ENCODE assay signal across 2 cellular contexts in the genomic region with DNA sequence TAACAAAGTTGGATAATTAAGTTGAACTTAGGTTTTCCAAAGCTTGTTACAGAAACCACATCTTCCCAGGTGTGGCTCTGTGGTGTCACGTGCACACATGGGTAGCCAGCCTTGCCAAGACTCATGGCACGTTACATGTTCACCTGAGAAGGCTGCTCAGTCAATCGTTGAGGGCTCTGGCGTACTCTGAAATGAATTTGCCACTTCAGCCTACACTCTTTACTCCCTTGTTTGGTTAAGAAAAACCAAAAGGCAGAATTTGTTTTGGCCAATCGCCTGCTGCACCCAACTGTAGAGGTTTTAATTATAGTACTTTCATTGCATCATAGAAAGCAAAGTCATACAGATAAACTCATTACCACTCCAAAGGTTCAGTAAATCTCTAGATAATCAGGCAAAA.
A peak's percentile ranks its signal among the peaks of the same experiment; 100 is the strongest.
TF ChIP-seq lines count a peak whose summit lies in the region.

No MANE protein-coding gene starts in this region.

TF ChIP-seq in liver, 16 proteins besides CTCF, POLR2A, EP300 and RAD21:
- TF ChIP-seq, protein P1, sequence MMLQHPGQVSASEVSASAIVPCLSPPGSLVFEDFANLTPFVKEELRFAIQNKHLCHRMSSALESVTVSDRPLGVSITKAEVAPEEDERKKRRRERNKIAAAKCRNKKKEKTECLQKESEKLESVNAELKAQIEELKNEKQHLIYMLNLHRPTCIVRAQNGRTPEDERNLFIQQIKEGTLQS (IDR thresholded peaks at IDR 0.05) = no peak
- TF ChIP-seq GABPA (IDR thresholded peaks at IDR 0.05 in 1 of 2, conservative IDR thresholded peaks at IDR 0.05 in 1 of 2) = no peak
- peak; percentile 62 for TF ChIP-seq FOXA2 (IDR thresholded peaks at IDR 0.05)
- peak; percentile 37 for TF ChIP-seq SP1 (IDR thresholded peaks at IDR 0.05)
- TF ChIP-seq, protein P2, sequence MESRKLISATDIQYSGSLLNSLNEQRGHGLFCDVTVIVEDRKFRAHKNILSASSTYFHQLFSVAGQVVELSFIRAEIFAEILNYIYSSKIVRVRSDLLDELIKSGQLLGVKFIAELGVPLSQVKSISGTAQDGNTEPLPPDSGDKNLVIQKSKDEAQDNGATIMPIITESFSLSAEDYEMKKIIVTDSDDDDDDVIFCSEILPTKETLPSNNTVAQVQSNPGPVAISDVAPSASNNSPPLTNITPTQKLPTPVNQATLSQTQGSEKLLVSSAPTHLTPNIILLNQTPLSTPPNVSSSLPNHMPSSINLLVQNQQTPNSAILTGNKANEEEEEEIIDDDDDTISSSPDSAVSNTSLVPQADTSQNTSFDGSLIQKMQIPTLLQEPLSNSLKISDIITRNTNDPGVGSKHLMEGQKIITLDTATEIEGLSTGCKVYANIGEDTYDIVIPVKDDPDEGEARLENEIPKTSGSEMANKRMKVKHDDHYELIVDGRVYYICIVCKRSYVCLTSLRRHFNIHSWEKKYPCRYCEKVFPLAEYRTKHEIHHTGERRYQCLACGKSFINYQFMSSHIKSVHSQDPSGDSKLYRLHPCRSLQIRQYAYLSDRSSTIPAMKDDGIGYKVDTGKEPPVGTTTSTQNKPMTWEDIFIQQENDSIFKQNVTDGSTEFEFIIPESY (IDR thresholded peaks at IDR 0.05) = no peak
- TF ChIP-seq TAF1 (conservative IDR thresholded peaks at IDR 0.05) = no peak
- TF ChIP-seq, protein P3, sequence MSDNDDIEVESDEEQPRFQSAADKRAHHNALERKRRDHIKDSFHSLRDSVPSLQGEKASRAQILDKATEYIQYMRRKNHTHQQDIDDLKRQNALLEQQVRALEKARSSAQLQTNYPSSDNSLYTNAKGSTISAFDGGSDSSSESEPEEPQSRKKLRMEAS (IDR thresholded peaks at IDR 0.05) = no peak
- peak; percentile 48 for TF ChIP-seq YY1 (IDR thresholded peaks at IDR 0.05)
- no peak for TF ChIP-seq NR2F2 (IDR thresholded peaks at IDR 0.05)
- TF ChIP-seq, protein P4, sequence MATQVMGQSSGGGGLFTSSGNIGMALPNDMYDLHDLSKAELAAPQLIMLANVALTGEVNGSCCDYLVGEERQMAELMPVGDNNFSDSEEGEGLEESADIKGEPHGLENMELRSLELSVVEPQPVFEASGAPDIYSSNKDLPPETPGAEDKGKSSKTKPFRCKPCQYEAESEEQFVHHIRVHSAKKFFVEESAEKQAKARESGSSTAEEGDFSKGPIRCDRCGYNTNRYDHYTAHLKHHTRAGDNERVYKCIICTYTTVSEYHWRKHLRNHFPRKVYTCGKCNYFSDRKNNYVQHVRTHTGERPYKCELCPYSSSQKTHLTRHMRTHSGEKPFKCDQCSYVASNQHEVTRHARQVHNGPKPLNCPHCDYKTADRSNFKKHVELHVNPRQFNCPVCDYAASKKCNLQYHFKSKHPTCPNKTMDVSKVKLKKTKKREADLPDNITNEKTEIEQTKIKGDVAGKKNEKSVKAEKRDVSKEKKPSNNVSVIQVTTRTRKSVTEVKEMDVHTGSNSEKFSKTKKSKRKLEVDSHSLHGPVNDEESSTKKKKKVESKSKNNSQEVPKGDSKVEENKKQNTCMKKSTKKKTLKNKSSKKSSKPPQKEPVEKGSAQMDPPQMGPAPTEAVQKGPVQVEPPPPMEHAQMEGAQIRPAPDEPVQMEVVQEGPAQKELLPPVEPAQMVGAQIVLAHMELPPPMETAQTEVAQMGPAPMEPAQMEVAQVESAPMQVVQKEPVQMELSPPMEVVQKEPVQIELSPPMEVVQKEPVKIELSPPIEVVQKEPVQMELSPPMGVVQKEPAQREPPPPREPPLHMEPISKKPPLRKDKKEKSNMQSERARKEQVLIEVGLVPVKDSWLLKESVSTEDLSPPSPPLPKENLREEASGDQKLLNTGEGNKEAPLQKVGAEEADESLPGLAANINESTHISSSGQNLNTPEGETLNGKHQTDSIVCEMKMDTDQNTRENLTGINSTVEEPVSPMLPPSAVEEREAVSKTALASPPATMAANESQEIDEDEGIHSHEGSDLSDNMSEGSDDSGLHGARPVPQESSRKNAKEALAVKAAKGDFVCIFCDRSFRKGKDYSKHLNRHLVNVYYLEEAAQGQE (IDR thresholded peaks at IDR 0.05) = peak; percentile 46
- TF ChIP-seq JUND (IDR thresholded peaks at IDR 0.05) = peak in 1 of 2 donors; percentile 46
- TF ChIP-seq FOXA1 (IDR thresholded peaks at IDR 0.05) = peak; percentile 30
- no peak for TF ChIP-seq EGR1 (IDR thresholded peaks at IDR 0.05; ENCODE audit: low read depth in 2 of 2)
- TF ChIP-seq RXRA (IDR thresholded peaks at IDR 0.05) = peak in 1 of 2 donors; percentile 61
- peak; percentile 31 to 62 for TF ChIP-seq HNF4A (conservative IDR thresholded peaks at IDR 0.05)
- TF ChIP-seq HNF4G (IDR thresholded peaks at IDR 0.05) = no peak

TF ChIP-seq in HepG2, 621 proteins besides CTCF, POLR2A, EP300 and RAD21:
- TF ChIP-seq TRIM24 (CRISPR knock-in tag; IDR thresholded peaks at IDR 0.05) = no peak
- TF ChIP-seq MED13 (CRISPR knock-in tag; IDR thresholded peaks at IDR 0.05) = no peak
- no peak for TF ChIP-seq NR1H2 (CRISPR knock-in tag; IDR thresholded peaks at IDR 0.05; ENCODE audit: borderline replicate concordance, low read depth)
- TF ChIP-seq HDAC2 (CRISPR knock-in tag; IDR thresholded peaks at IDR 0.05) = no peak
- no peak for TF ChIP-seq ZNF567 (CRISPR knock-in tag; IDR thresholded peaks at IDR 0.05; ENCODE audit: borderline replicate concordance)
- no peak for TF ChIP-seq ESRRA (CRISPR knock-in tag; IDR thresholded peaks at IDR 0.05; ENCODE audit: low read depth)
- TF ChIP-seq, protein P5, sequence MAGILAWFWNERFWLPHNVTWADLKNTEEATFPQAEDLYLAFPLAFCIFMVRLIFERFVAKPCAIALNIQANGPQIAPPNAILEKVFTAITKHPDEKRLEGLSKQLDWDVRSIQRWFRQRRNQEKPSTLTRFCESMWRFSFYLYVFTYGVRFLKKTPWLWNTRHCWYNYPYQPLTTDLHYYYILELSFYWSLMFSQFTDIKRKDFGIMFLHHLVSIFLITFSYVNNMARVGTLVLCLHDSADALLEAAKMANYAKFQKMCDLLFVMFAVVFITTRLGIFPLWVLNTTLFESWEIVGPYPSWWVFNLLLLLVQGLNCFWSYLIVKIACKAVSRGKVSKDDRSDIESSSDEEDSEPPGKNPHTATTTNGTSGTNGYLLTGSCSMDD (CRISPR knock-in tag; IDR thresholded peaks at IDR 0.05) = no peak
- no peak for TF ChIP-seq SMARCE1 (IDR thresholded peaks at IDR 0.05; ENCODE audit: borderline replicate concordance)
- TF ChIP-seq ATF7-NPFF (CRISPR knock-in tag; IDR thresholded peaks at IDR 0.05; ENCODE audit: low read depth) = no peak
- no peak for TF ChIP-seq RFXANK (CRISPR knock-in tag; IDR thresholded peaks at IDR 0.05)
- no peak for TF ChIP-seq FOXA1 (IDR thresholded peaks at IDR 0.05)
- no peak for TF ChIP-seq FOXA1 (CRISPR knock-in tag; IDR thresholded peaks at IDR 0.05)
- TF ChIP-seq, protein P6, sequence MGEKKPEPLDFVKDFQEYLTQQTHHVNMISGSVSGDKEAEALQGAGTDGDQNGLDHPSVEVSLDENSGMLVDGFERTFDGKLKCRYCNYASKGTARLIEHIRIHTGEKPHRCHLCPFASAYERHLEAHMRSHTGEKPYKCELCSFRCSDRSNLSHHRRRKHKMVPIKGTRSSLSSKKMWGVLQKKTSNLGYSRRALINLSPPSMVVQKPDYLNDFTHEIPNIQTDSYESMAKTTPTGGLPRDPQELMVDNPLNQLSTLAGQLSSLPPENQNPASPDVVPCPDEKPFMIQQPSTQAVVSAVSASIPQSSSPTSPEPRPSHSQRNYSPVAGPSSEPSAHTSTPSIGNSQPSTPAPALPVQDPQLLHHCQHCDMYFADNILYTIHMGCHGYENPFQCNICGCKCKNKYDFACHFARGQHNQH (CRISPR knock-in tag; IDR thresholded peaks at IDR 0.05) = no peak
- no peak for TF ChIP-seq SETDB1 (CRISPR knock-in tag; IDR thresholded peaks at IDR 0.05; ENCODE audit: borderline replicate concordance)
